11 cellular contexts compared by ENCODE assay signal in genomic region chr21:41765393-41765950, GRCh38. TPM values are rescaled to one million over a fixed set of nuclear protein-coding genes. Genes with fewer than 3 reads are reported as not detected.
DNase-seq lines count a peak whose midpoint lies in the region; ATAC-seq, FAIRE-seq and TF ChIP-seq lines count a peak whose summit lies in the region.
"Had no signal": no experiment of that assay in that cellular context is flagged by ENCODE, and none has a peak within 500 bp of the region (broad histone marks: within the 10 kb centered on the region; RNA-seq: fewer than 3 reads in every experiment).

No MANE protein-coding gene starts in this region.

- DNase-seq in activated naive CD4-positive, alpha-beta T cell treated with anti-CD3 and anti-CD28 coated beads for 36 hours = no peak
- no peak for DNase-seq in activated naive CD4-positive, alpha-beta T cell treated with anti-CD3 and anti-CD28 coated beads, Interleukin-2, amount 50 U/mL, for 72 hours (ENCODE audit: low spot score in 2 of 2)
- DNase-seq in bronchial epithelial cell (ENCODE audit: low read depth) (no peak), lower lobe of right lung (no peak), upper lobe of right lung (no peak), GM19239 (ENCODE audit: insufficient read length, low spot score) (no peak), GM13976 (ENCODE audit: low spot score) (no peak)
- DNase-seq: KG1, NCI-H524 treated with DMSO at 0.1 percent for 48 hours, WERI-Rb-1 had no signal

- H3K9me3 Mint-ChIP-seq in activated naive CD4-positive, alpha-beta T cell treated with anti-CD3 and anti-CD28 coated beads for 36 hours = no peaks in the 10 kb centered on the region
- H3K9me3 Mint-ChIP-seq in activated naive CD4-positive, alpha-beta T cell treated with anti-CD3 and anti-CD28 coated beads, Interleukin-2, amount 50 U/mL, for 72 hours = no peaks in the 10 kb centered on the region

- H3K4me3 ChIP-seq in bronchial epithelial cell (ENCODE audit: low read depth, low read length) = peak overlapping the region; percentile 93
- H3K4me3 ChIP-seq in lower lobe of right lung = peak overlapping the region; percentile 63
- peak overlapping the region; percentile 58 for H3K4me3 ChIP-seq in upper lobe of right lung

- H3K36me3 Mint-ChIP-seq in activated naive CD4-positive, alpha-beta T cell treated with anti-CD3 and anti-CD28 coated beads for 36 hours (ENCODE audit: low read depth) = no peaks in the 10 kb centered on the region
- peaks cover 6 to 11% of the 10 kb centered on the region in 2 donors for H3K36me3 Mint-ChIP-seq in activated naive CD4-positive, alpha-beta T cell treated with anti-CD3 and anti-CD28 coated beads, Interleukin-2, amount 50 U/mL, for 72 hours

- H3K27me3 ChIP-seq in bronchial epithelial cell (ENCODE audit: control insufficient read depth, insufficient read depth, low read length) (no peaks in the 10 kb centered on the region), lower lobe of right lung (ENCODE audit: low read depth) (peaks cover 78% of the 10 kb centered on the region), upper lobe of right lung (peaks cover 75% of the 10 kb centered on the region)

- H3K4me3 Mint-ChIP-seq in activated naive CD4-positive, alpha-beta T cell treated with anti-CD3 and anti-CD28 coated beads for 36 hours = peak overlapping the region; percentile 46

- peaks cover 3% of the 10 kb centered on the region for H3K36me3 ChIP-seq in bronchial epithelial cell (ENCODE audit: control insufficient read depth, insufficient read depth, low read length)
- H3K36me3 ChIP-seq in lower lobe of right lung = no peaks in the 10 kb centered on the region
- no peaks in the 10 kb centered on the region for H3K36me3 ChIP-seq in upper lobe of right lung
- H3K36me3 ChIP-seq: WERI-Rb-1 had no signal

- TF ChIP-seq CTCF in bronchial epithelial cell (IDR thresholded peaks at IDR 0.05; ENCODE audit: insufficient read depth, low read length, severe bottlenecking) (no peak), lower lobe of right lung (IDR thresholded peaks at IDR 0.05) (no peak), upper lobe of right lung (IDR thresholded peaks at IDR 0.05) (no peak), GM13976 (IDR thresholded peaks at IDR 0.05; ENCODE audit: borderline replicate concordance, control extremely low read depth, extremely low read depth, insufficient read depth, missing control alignments) (no peak)

- FAIRE-seq in bronchial epithelial cell (lab: Jason Lieb, UNC) (peak; percentile 36), GM19239 (lab: Jason Lieb, UNC) (no peak)

- H3K27me3 Mint-ChIP-seq in activated naive CD4-positive, alpha-beta T cell treated with anti-CD3 and anti-CD28 coated beads for 36 hours (ENCODE audit: low read depth) = peaks cover 75% of the 10 kb centered on the region

- H3K27ac ChIP-seq in lower lobe of right lung (peak overlapping the region; percentile 83), upper lobe of right lung (peak overlapping the region; percentile 80)
- H3K27ac ChIP-seq: WERI-Rb-1 had no signal

- no peak for ATAC-seq in activated naive CD4-positive, alpha-beta T cell treated with anti-CD3 and anti-CD28 coated beads, Interleukin-2, amount 50 U/mL, for 72 hours
- no peak for ATAC-seq in lower lobe of right lung
- ATAC-seq in upper lobe of right lung = no peak
- ATAC-seq in HG02759 (IDR thresholded peaks at IDR 0.05; ENCODE audit: unreplicated experiment) = no peak

- CTCF ChIA-PET in activated naive CD4-positive, alpha-beta T cell treated with anti-CD3 and anti-CD28 coated beads for 36 hours (lab: Charles Lee) = interaction anchor here (1.1 to 1.8 kb wide), 2 partner anchors 153 to 482 kb away, joined by 3 to 5 read pairs; no protein-coding TSS in a partner anchor

- in situ Hi-C loops in GM13976 (cut with MboI; ENCODE audit: low sequenced_read_pairs, unreplicated experiment) = no loop called here

- intact Hi-C loops in activated naive CD4-positive, alpha-beta T cell treated with anti-CD3 and anti-CD28 coated beads for 36 hours (cut with micrococcal nuclease) = loop anchor here (5.0 kb wide), 2 partner anchors 242 to 483 kb away; no protein-coding TSS in a partner anchor
- intact Hi-C loops in lower lobe of right lung (cut with DNase I) (no loop called here), upper lobe of right lung (cut with DNase I) (no loop called here)

- H3K9me3 ChIP-seq in lower lobe of right lung = no peaks in the 10 kb centered on the region
- H3K9me3 ChIP-seq in upper lobe of right lung = no peaks in the 10 kb centered on the region

- H3K27ac Mint-ChIP-seq in activated naive CD4-positive, alpha-beta T cell treated with anti-CD3 and anti-CD28 coated beads for 36 hours = no peak overlapping the region
- H3K27ac Mint-ChIP-seq in activated naive CD4-positive, alpha-beta T cell treated with anti-CD3 and anti-CD28 coated beads, Interleukin-2, amount 50 U/mL, for 72 hours = no peak overlapping the region

- peaks cover 30% of the 10 kb centered on the region for H3K4me1 Mint-ChIP-seq in activated naive CD4-positive, alpha-beta T cell treated with anti-CD3 and anti-CD28 coated beads for 36 hours (ENCODE audit: low read depth)

- peaks cover 73% of the 10 kb centered on the region for H3K4me1 ChIP-seq in lower lobe of right lung
- peaks cover 43% of the 10 kb centered on the region for H3K4me1 ChIP-seq in upper lobe of right lung

RNA-seq across cellular contexts. Expression of gene RIPK4, which starts 1.4 kb away (rescaled TPM):
- under 1 TPM; 0.33 to 0.49 TPM for total RNA-seq in activated naive CD4-positive, alpha-beta T cell treated with anti-CD3 and anti-CD28 coated beads for 36 hours
- 1 to 10 TPM in 1 of 2 donors, under 1 TPM in 1; 0.52 to 1.3 TPM for total RNA-seq in activated naive CD4-positive, alpha-beta T cell treated with anti-CD3 and anti-CD28 coated beads, Interleukin-2, amount 50 U/mL, for 72 hours
- total RNA-seq in bronchial epithelial cell (34.0 and 35.5 TPM in 2 replicates), lower lobe of right lung (8.7 TPM), upper lobe of right lung (10.9 TPM)
